ENCODE assay signal across 8 cellular contexts in genomic region chr3:52831500-52832301, GRCh38. TPM values are rescaled to one million over a fixed set of nuclear protein-coding genes. Genes with fewer than 3 reads are reported as not detected.
DNase-seq lines count a peak whose midpoint lies in the region; ATAC-seq, FAIRE-seq and TF ChIP-seq lines count a peak whose summit lies in the region.

No MANE protein-coding gene starts in this region.

- H3K4me1 ChIP-seq in endothelial cell of umbilical vein (ENCODE audit: control insufficient read depth, extremely low read depth, insufficient read depth, low read length) (peaks cover 6% of the 10 kb centered on the region), prostate gland (replicated peaks) (no peaks in the 10 kb centered on the region)

- dilution Hi-C loops in endothelial cell of umbilical vein (cut with MboI; ENCODE audit: extremely low pct_ligation_motif_present, low sequenced_read_pairs): no loop called here

- no peak overlapping the region for H3K4me3 ChIP-seq in endothelial cell of umbilical vein (replicated peaks in 1 of 3; ENCODE audit: insufficient read depth in 1 of 3, low read depth in 1 of 3, low read length in 3 of 3)
- no peak overlapping the region for H3K4me3 ChIP-seq in prostate gland

- no peaks in the 10 kb centered on the region for H3K36me3 Mint-ChIP-seq in activated T-helper 2 cell treated with anti-CD3 and anti-CD28 coated beads, Interferon-gamma antibody, Interleukin-2, Interleukin-4, amounts not matched to agents 10 μg/mL and 5 μg/mL and 100 μg/mL, durations not matched to agents 14 hours and 24 hours and 36 hours (ENCODE audit: low read depth)

- no peak overlapping the region for H3K4me2 ChIP-seq in endothelial cell of umbilical vein (ENCODE audit: insufficient read depth, low read length)

- no peaks in the 10 kb centered on the region for H3K27me3 Mint-ChIP-seq in activated T-helper 2 cell treated with anti-CD3 and anti-CD28 coated beads, Interferon-gamma antibody, Interleukin-2, Interleukin-4, amounts not matched to agents 10 μg/mL and 5 μg/mL and 100 μg/mL, durations not matched to agents 14 hours and 24 hours and 36 hours (ENCODE audit: low read depth)

- no peak for TF ChIP-seq POLR2A in endothelial cell of umbilical vein (IDR thresholded peaks at IDR 0.05; ENCODE audit: low read depth, low read length)
- TF ChIP-seq POLR2A in prostate gland (IDR thresholded peaks at IDR 0.05): no peak

- no peak for ATAC-seq in GM21576 (IDR thresholded peaks at IDR 0.05; ENCODE audit: unreplicated experiment)
- no peak for ATAC-seq in GM18517 (IDR thresholded peaks at IDR 0.05; ENCODE audit: unreplicated experiment)

- H3K27ac ChIP-seq in endothelial cell of umbilical vein (ENCODE audit: insufficient read depth, low read depth, low read length) (no peak overlapping the region), prostate gland (peak overlapping the region in 1 of 2 donors; percentile 7)

- no peaks in the 10 kb centered on the region for H4K20me1 ChIP-seq in endothelial cell of umbilical vein (replicated peaks; ENCODE audit: control insufficient read depth, extremely low read depth, insufficient read depth, low read length)

- H3K9ac ChIP-seq in endothelial cell of umbilical vein (replicated peaks; ENCODE audit: extremely low read depth, insufficient read depth, low read length): no peak overlapping the region

- H3K4me3 Mint-ChIP-seq in activated T-helper 2 cell treated with anti-CD3 and anti-CD28 coated beads, Interferon-gamma antibody, Interleukin-2, Interleukin-4, amounts not matched to agents 10 μg/mL and 5 μg/mL and 100 μg/mL, durations not matched to agents 14 hours and 24 hours and 36 hours (ENCODE audit: low read depth): no peak overlapping the region

- TF ChIP-seq CTCF in endothelial cell of umbilical vein (IDR thresholded peaks at IDR 0.05; ENCODE audit: extremely low read depth in 1 of 2, insufficient read depth in 1 of 2, low read depth in 1 of 2, low read length in 2 of 2) (no peak), prostate gland (IDR thresholded peaks at IDR 0.05) (no peak)

- no peaks in the 10 kb centered on the region for H3K36me3 ChIP-seq in endothelial cell of umbilical vein (ENCODE audit: control insufficient read depth in 2 of 2, extremely low read depth in 1 of 2, insufficient read depth in 2 of 2, low read length in 2 of 2)
- no peaks in the 10 kb centered on the region for H3K36me3 ChIP-seq in prostate gland

- no peak overlapping the region for H2AFZ ChIP-seq in endothelial cell of umbilical vein (ENCODE audit: low read depth, low read length)

- peak; percentile 53 for FAIRE-seq in endothelial cell of umbilical vein (lab: Jason Lieb, UNC)

- H3K27me3 ChIP-seq in endothelial cell of umbilical vein (ENCODE audit: control insufficient read depth in 2 of 2, insufficient read depth in 2 of 2, low read length in 2 of 2): no peaks in the 10 kb centered on the region
- H3K27me3 ChIP-seq in prostate gland (replicated peaks; ENCODE audit: insufficient read depth): no peaks in the 10 kb centered on the region

- 47% methylated on average over 21 of the region's 21 CpGs for WGBS in prostate gland

- peaks cover 3% of the 10 kb centered on the region for H3K4me1 Mint-ChIP-seq in activated T-helper 2 cell treated with anti-CD3 and anti-CD28 coated beads, Interferon-gamma antibody, Interleukin-2, Interleukin-4, amounts not matched to agents 10 μg/mL and 5 μg/mL and 100 μg/mL, durations not matched to agents 14 hours and 24 hours and 36 hours (ENCODE audit: low read depth)

- H3K9me3 ChIP-seq in endothelial cell of umbilical vein (replicated peaks; ENCODE audit: control insufficient read depth, insufficient read depth, low read length) (no peaks in the 10 kb centered on the region), prostate gland (no peaks in the 10 kb centered on the region)

- no peaks in the 10 kb centered on the region for H3K9me1 ChIP-seq in endothelial cell of umbilical vein (replicated peaks; ENCODE audit: control insufficient read depth, extremely low read depth, insufficient read depth, low read length)

- DNase-seq in EL (peak; percentile 89), NCI-H69 (lab: John Stamatoyannopoulos, UW) (peak; percentile 87), endothelial cell of umbilical vein (ENCODE audit: low read depth, low spot score) (peak; percentile 72), prostate gland (ENCODE audit: low spot score) (peak; percentile 32)
- no peak for DNase-seq in activated T-helper 2 cell treated with anti-CD3 and anti-CD28 coated beads, Interferon-gamma antibody, Interleukin-2, Interleukin-4, amounts not matched to agents 10 μg/mL and 5 μg/mL and 100 μg/mL, durations not matched to agents 14 hours and 24 hours and 36 hours (ENCODE audit: low spot score)
- no peak for DNase-seq in activated naive CD4-positive, alpha-beta T cell (lab: John Stamatoyannopoulos, UW)

- no peaks in the 10 kb centered on the region for H3K9me3 Mint-ChIP-seq in activated T-helper 2 cell treated with anti-CD3 and anti-CD28 coated beads, Interferon-gamma antibody, Interleukin-2, Interleukin-4, amounts not matched to agents 10 μg/mL and 5 μg/mL and 100 μg/mL, durations not matched to agents 14 hours and 24 hours and 36 hours

- CTCF ChIA-PET in endothelial cell of umbilical vein (lab: Charles Lee): interaction anchor here (0.9 to 2.4 kb wide), 5 partner anchors 11 to 32 kb away, joined by 3 to 12 read pairs (median 4); no protein-coding TSS in a partner anchor

- no peak overlapping the region for H3K27ac Mint-ChIP-seq in activated T-helper 2 cell treated with anti-CD3 and anti-CD28 coated beads, Interferon-gamma antibody, Interleukin-2, Interleukin-4, amounts not matched to agents 10 μg/mL and 5 μg/mL and 100 μg/mL, durations not matched to agents 14 hours and 24 hours and 36 hours

- BruUV-seq in endothelial cell of umbilical vein (replicated peaks; lab: Mats Ljungman, UMichigan): no TSS peak

- H3K79me2 ChIP-seq in endothelial cell of umbilical vein (ENCODE audit: control insufficient read depth, insufficient read depth, low read length): no peaks in the 10 kb centered on the region

- POLR2A ChIA-PET in endothelial cell of umbilical vein (lab: Charles Lee): no interaction called here

- intact Hi-C loops in endothelial cell of umbilical vein (cut with micrococcal nuclease) (no loop called here), prostate gland (cut with DNase I) (no loop called here)
- intact Hi-C loops in activated T-helper 2 cell treated with anti-CD3 and anti-CD28 coated beads, Interferon-gamma antibody, Interleukin-2, Interleukin-4, amounts not matched to agents 10 μg/mL and 5 μg/mL and 100 μg/mL, durations not matched to agents 14 hours and 24 hours and 36 hours (cut with micrococcal nuclease): no loop called here

RNA-seq across cellular contexts. Expression of gene ITIH4, which starts 1.2 kb away (rescaled TPM):
- 0.60 and 2.4 TPM in 2 replicates for total RNA-seq in endothelial cell of umbilical vein
- 0.17 and 0.46 TPM in 2 replicates for polyA plus RNA-seq in endothelial cell of umbilical vein
- polyA plus RNA-seq in endothelial cell of umbilical vein (2011; cell fraction: cytosol; rRNA removed): 0.18 TPM in 1 of 2 replicates, not detected in the other
- 5.5 and 7.1 TPM in 2 replicates for polyA plus RNA-seq in endothelial cell of umbilical vein (2011; cell fraction: nucleus; rRNA removed)
- polyA plus RNA-seq in endothelial cell of umbilical vein (2012): not detected in 2 replicates
- 0.76 TPM in 1 of 2 replicates, not detected in the other for polyA minus RNA-seq in endothelial cell of umbilical vein
- 0.41 TPM for polyA minus RNA-seq in endothelial cell of umbilical vein (2011; cell fraction: cytosol; rRNA and poly(A)+ RNA removed)
- 1.9 and 4.4 TPM in 2 replicates for polyA minus RNA-seq in endothelial cell of umbilical vein (2011; cell fraction: nucleus; rRNA and poly(A)+ RNA removed)
- 1 to 10 TPM; 4.9 to 5.5 TPM for total RNA-seq in prostate gland
- total RNA-seq in activated T-helper 2 cell treated with anti-CD3 and anti-CD28 coated beads, Interferon-gamma antibody, Interleukin-2, Interleukin-4, amounts not matched to agents 10 μg/mL and 5 μg/mL and 100 μg/mL, durations not matched to agents 14 hours and 24 hours and 36 hours: 3.6 and 4.8 TPM in 2 replicates

RNA-seq across cellular contexts. Expression of gene MUSTN1, which starts 3.1 kb away (rescaled TPM):
- 0.62 and 2.2 TPM in 2 replicates for total RNA-seq in endothelial cell of umbilical vein
- polyA plus RNA-seq in endothelial cell of umbilical vein: 1.1 TPM in 2 replicates
- polyA plus RNA-seq in endothelial cell of umbilical vein (2011; cell fraction: cytosol; rRNA removed): not detected in 2 replicates
- polyA plus RNA-seq in endothelial cell of umbilical vein (2011; cell fraction: nucleus; rRNA removed): 7.3 and 7.7 TPM in 2 replicates
- polyA plus RNA-seq in endothelial cell of umbilical vein (2012): 0.82 and 0.83 TPM in 2 replicates
- polyA minus RNA-seq in endothelial cell of umbilical vein: not detected in 2 replicates
- polyA minus RNA-seq in endothelial cell of umbilical vein (2011; cell fraction: cytosol; rRNA and poly(A)+ RNA removed): not detected
- not detected in 2 replicates for polyA minus RNA-seq in endothelial cell of umbilical vein (2011; cell fraction: nucleus; rRNA and poly(A)+ RNA removed)
- total RNA-seq in prostate gland: 10 to 100 TPM; 10.5 to 14.4 TPM
- 1.9 and 2.6 TPM in 2 replicates for total RNA-seq in activated T-helper 2 cell treated with anti-CD3 and anti-CD28 coated beads, Interferon-gamma antibody, Interleukin-2, Interleukin-4, amounts not matched to agents 10 μg/mL and 5 μg/mL and 100 μg/mL, durations not matched to agents 14 hours and 24 hours and 36 hours

RNA-seq across cellular contexts. Expression of gene ITIH3, which starts 37.1 kb away (rescaled TPM):
- total RNA-seq in endothelial cell of umbilical vein (not detected in 2 replicates), prostate gland (1 to 10 TPM in 1 of 2 donors, under 1 TPM in 1; 0.46 to 9.6 TPM)
- not detected in 2 replicates for polyA plus RNA-seq in endothelial cell of umbilical vein
- polyA plus RNA-seq in endothelial cell of umbilical vein (2011; cell fraction: cytosol; rRNA removed): 0.03 TPM in 1 of 2 replicates, not detected in the other
- polyA plus RNA-seq in endothelial cell of umbilical vein (2011; cell fraction: nucleus; rRNA removed): not detected in 2 replicates
- not detected in 2 replicates for polyA plus RNA-seq in endothelial cell of umbilical vein (2012)
- not detected in 2 replicates for polyA minus RNA-seq in endothelial cell of umbilical vein
- polyA minus RNA-seq in endothelial cell of umbilical vein (2011; cell fraction: cytosol; rRNA and poly(A)+ RNA removed): not detected
- not detected in 2 replicates for polyA minus RNA-seq in endothelial cell of umbilical vein (2011; cell fraction: nucleus; rRNA and poly(A)+ RNA removed)
- not detected in 2 replicates for total RNA-seq in activated T-helper 2 cell treated with anti-CD3 and anti-CD28 coated beads, Interferon-gamma antibody, Interleukin-2, Interleukin-4, amounts not matched to agents 10 μg/mL and 5 μg/mL and 100 μg/mL, durations not matched to agents 14 hours and 24 hours and 36 hours

RNA-seq across cellular contexts. Expression of gene ITIH1, which starts 54.3 kb away (rescaled TPM):
- total RNA-seq in endothelial cell of umbilical vein: not detected in 2 replicates
- not detected in 2 replicates for polyA plus RNA-seq in endothelial cell of umbilical vein
- polyA plus RNA-seq in endothelial cell of umbilical vein (2011; cell fraction: cytosol; rRNA removed): not detected in 2 replicates
- not detected in 2 replicates for polyA plus RNA-seq in endothelial cell of umbilical vein (2011; cell fraction: nucleus; rRNA removed)
- polyA plus RNA-seq in endothelial cell of umbilical vein (2012): not detected in 2 replicates
- not detected in 2 replicates for polyA minus RNA-seq in endothelial cell of umbilical vein
- polyA minus RNA-seq in endothelial cell of umbilical vein (2011; cell fraction: cytosol; rRNA and poly(A)+ RNA removed): not detected
- not detected in 2 replicates for polyA minus RNA-seq in endothelial cell of umbilical vein (2011; cell fraction: nucleus; rRNA and poly(A)+ RNA removed)
- total RNA-seq in prostate gland: 1 to 10 TPM in 1 of 2 donors, not detected in 1; 3.5 TPM
- total RNA-seq in activated T-helper 2 cell treated with anti-CD3 and anti-CD28 coated beads, Interferon-gamma antibody, Interleukin-2, Interleukin-4, amounts not matched to agents 10 μg/mL and 5 μg/mL and 100 μg/mL, durations not matched to agents 14 hours and 24 hours and 36 hours: not detected in 2 replicates

Comparison
In these comparisons a context has a peak if more than half of its experiments do, and no peak if none do; other contexts are left out.
1. DNase-seq: peak in EL (single experiment), NCI-H69 (single experiment), endothelial cell of umbilical vein (single experiment) and prostate gland (single experiment); none in activated T-helper 2 cell treated with anti-CD3 and anti-CD28 coated beads, Interferon-gamma antibody, Interleukin-2, Interleukin-4, amounts not matched to agents 10 μg/mL and 5 μg/mL and 100 μg/mL, durations not matched to agents 14 hours and 24 hours and 36 hours (single experiment) and activated naive CD4-positive, alpha-beta T cell (0 of 4).